12 cellular contexts compared by ENCODE assay signal in the genomic region with DNA sequence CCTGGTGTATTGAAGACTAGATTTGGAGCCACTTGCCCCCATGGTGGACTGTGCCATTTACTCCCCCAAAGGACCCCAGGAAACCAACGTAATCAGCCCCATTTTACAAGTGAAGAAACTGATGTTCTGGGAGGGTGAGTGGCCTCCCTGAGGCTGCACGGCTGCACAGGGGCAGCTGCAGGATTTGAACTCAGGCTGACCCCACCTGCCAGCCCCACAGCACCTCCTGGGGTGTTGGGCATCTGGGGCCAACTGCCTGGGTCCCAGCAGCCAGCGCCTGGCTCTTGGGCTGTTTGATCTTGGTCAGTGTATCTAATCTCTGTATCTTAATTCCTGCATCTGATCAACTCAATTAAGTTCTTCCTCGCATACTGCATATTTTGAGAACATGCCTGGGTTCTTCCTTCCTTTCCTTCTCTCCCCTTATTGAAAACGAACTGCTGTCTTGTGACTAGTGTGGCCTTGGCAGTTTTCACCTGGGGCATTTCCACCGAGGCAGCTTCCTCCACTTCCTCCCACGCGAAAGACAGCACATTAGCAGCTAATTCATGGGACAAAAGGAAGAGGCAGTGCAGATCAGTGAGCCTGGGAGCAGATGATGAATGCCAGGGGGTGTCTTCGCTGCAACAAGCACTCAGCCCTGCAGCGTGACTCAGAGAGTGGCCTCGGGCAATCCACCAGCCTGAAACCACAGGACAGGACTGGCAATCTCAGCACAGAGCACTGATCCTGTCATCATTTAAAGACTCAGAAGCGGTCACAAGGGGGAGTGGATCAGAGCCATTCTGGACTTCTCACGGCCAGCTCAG.
DNase-seq lines count a peak whose midpoint lies in the region; ATAC-seq and TF ChIP-seq lines count a peak whose summit lies in the region.
"Had no signal": no experiment of that assay in that cellular context is flagged by ENCODE, and none has a peak within 500 bp of the region (broad histone marks: within the 10 kb centered on the region; RNA-seq: fewer than 3 reads in every experiment).

No MANE protein-coding gene starts in this region.

- H3K18ac ChIP-seq in neuronal stem cell (ENCODE audit: low read length) = peak overlapping the region; percentile 13

- H2AK5ac ChIP-seq in neuronal stem cell (ENCODE audit: low read depth, low read length) = no peak overlapping the region

- H4K91ac ChIP-seq in neuronal stem cell (ENCODE audit: low read depth, low read length, poor library complexity) = no peak overlapping the region

- H3K23ac ChIP-seq in neuronal stem cell (ENCODE audit: low read depth, low read length, poor library complexity) = no peak overlapping the region

- H3F3A ChIP-seq in PC-3 (ENCODE audit: low read length, unreplicated experiment) = no peaks in the 10 kb centered on the region

- BruUV-seq in PC-3 (replicated peaks; lab: Mats Ljungman, UMichigan) = no TSS peak

- H3K27ac ChIP-seq in PC-3 (ENCODE audit: low read length) (peak overlapping the region; percentile 80), neuronal stem cell (replicated peaks; ENCODE audit: low read length) (no peak overlapping the region), transverse colon (no peak overlapping the region)
- H3K27ac ChIP-seq: prostate gland had no signal

- ATAC-seq in PC-3 = peak; percentile 94

- H3K4me3 ChIP-seq in PC-3 (ENCODE audit: low read length) (peak overlapping the region; percentile 19; the same call in 1 of the 2 replicates), neuronal stem cell (ENCODE audit: low read length in 2 of 2) (no peak overlapping the region), transverse colon (no peak overlapping the region)
- H3K4me3 ChIP-seq: prostate gland had no signal

- no peaks in the 10 kb centered on the region for H3K9me2 ChIP-seq in PC-3 (replicated peaks; ENCODE audit: low read length)

- no peaks in the 10 kb centered on the region for H3K79me1 ChIP-seq in neuronal stem cell (ENCODE audit: low read depth, low read length)

- peak overlapping the region; percentile 49 for H2AFZ ChIP-seq in PC-3 (ENCODE audit: low read length)
- peak overlapping the region; percentile 34 for H2AFZ ChIP-seq in neuronal stem cell (ENCODE audit: low read length)

- in situ Hi-C loops in G401 (cut with HindIII; ENCODE audit: low sequenced_read_pairs) = no loop called here
- in situ Hi-C loops in transverse colon (cut with MboI; ENCODE audit: low pct_ligation_motif_present in 1 of 4, low pct_unique_long_range_greater_than_20kb in 1 of 4, low sequenced_read_pairs in 3 of 4) = no loop called here

- H3K4ac ChIP-seq in neuronal stem cell (ENCODE audit: low read length) = no peak overlapping the region

- H3K36me3 ChIP-seq in PC-3 (ENCODE audit: low read depth, low read length) (no peaks in the 10 kb centered on the region), neuronal stem cell (replicated peaks in 1 of 2; ENCODE audit: control insufficient read depth in 2 of 2, insufficient read depth in 2 of 2, low read length in 2 of 2) (no peaks in the 10 kb centered on the region), transverse colon (no peaks in the 10 kb centered on the region)
- H3K36me3 ChIP-seq: prostate gland had no signal

- no peaks in the 10 kb centered on the region for H3K79me2 ChIP-seq in PC-3 (ENCODE audit: low read length)

- H3K4me2 ChIP-seq in PC-3 (ENCODE audit: low read length) (peak overlapping the region; percentile 67), neuronal stem cell (ENCODE audit: insufficient read depth, low read length, poor library complexity, severe bottlenecking) (no peak overlapping the region)

- H4K20me1 ChIP-seq in PC-3 (ENCODE audit: low read length) = no peaks in the 10 kb centered on the region

- no peak overlapping the region for H2BK5ac ChIP-seq in neuronal stem cell (ENCODE audit: low read length)

- DNase-seq in G401 (ENCODE audit: low spot score) = peak; percentile 15
- DNase-seq in PC-3 = peak; percentile 97
- peak; percentile 10 for DNase-seq in dermis blood vessel endothelial cell
- no peak for DNase-seq in neuronal stem cell (ENCODE audit: low spot score)
- no peak for DNase-seq in midbrain (lab: John Stamatoyannopoulos, UW)
- DNase-seq in transverse colon = no peak
- DNase-seq in MV-4-11 (lab: John Stamatoyannopoulos, UW) = no peak
- DNase-seq in inferior parietal cortex (ENCODE audit: extremely low spot score) = no peak
- DNase-seq: DND-41; effector CD8-positive, alpha-beta T cell; NCI-H82 had no signal

- TF ChIP-seq POLR2A in transverse colon (IDR thresholded peaks at IDR 0.05) = no peak

- CTCF ChIA-PET in PC-3 (lab: Charles Lee) = interaction anchor here (0.6 kb wide), 1 partner anchor 58 kb away, joined by 3 read pairs; no protein-coding TSS in a partner anchor

- intact Hi-C loops in PC-3 (cut with micrococcal nuclease) = no loop called here
- intact Hi-C loops in transverse colon (cut with DNase I; ENCODE audit: low total_unique reads) = no loop called here

- TF ChIP-seq CTCF in PC-3 (conservative IDR thresholded peaks at IDR 0.05; ENCODE audit: low read depth, low read length) (no peak; the same call in 1 of the 2 replicates), transverse colon (IDR thresholded peaks at IDR 0.05) (no peak)

- H2BK12ac ChIP-seq in neuronal stem cell (ENCODE audit: low read length) = no peak overlapping the region

- WGBS in neuronal stem cell (ENCODE audit: extremely low coverage in 2 of 2, insufficient read length in 2 of 2, insufficient replicate concordance in 1 of 2), 2 donors = no CpG with 5 or more reads among the region's 13 CpGs
- 42 to 68% methylated on average over 4 to 11 of the region's 13 CpGs for WGBS in transverse colon (ENCODE audit: low coverage in 1 of 2), 2 donors

- no peak overlapping the region for H3K14ac ChIP-seq in neuronal stem cell (ENCODE audit: low read length)

- H4K8ac ChIP-seq in neuronal stem cell (ENCODE audit: low read depth, low read length) = no peak overlapping the region

- H3K27me3 ChIP-seq in PC-3 (ENCODE audit: low read length) (no peaks in the 10 kb centered on the region), neuronal stem cell (ENCODE audit: control insufficient read depth in 3 of 3, insufficient read depth in 3 of 3, low read depth in 1 of 3, low read length in 3 of 3) (no peaks in the 10 kb centered on the region), transverse colon (no peaks in the 10 kb centered on the region)

- no peak overlapping the region for H2BK15ac ChIP-seq in neuronal stem cell (ENCODE audit: low read length)

- H3K9ac ChIP-seq in PC-3 (ENCODE audit: low read length) (peak overlapping the region; percentile 15; the same call in 1 of the 2 replicates), neuronal stem cell (ENCODE audit: low read depth, low read length, poor library complexity) (no peak overlapping the region)

- no peak overlapping the region for H2BK120ac ChIP-seq in neuronal stem cell (ENCODE audit: low read depth, low read length)

- H3K9me3 ChIP-seq in PC-3 (ENCODE audit: low read length) (no peaks in the 10 kb centered on the region), neuronal stem cell (replicated peaks in 1 of 2; ENCODE audit: control insufficient read depth in 2 of 2, insufficient read depth in 1 of 2, low read depth in 1 of 2, low read length in 2 of 2) (no peaks in the 10 kb centered on the region), transverse colon (no peaks in the 10 kb centered on the region)
- H3K9me3 ChIP-seq: prostate gland had no signal

- POLR2A ChIA-PET in PC-3 (lab: Charles Lee; ENCODE audit: unreplicated experiment) = no interaction called here

- H3K4me1 ChIP-seq in PC-3 (ENCODE audit: insufficient read depth, low read length) (peaks cover 38% of the 10 kb centered on the region), neuronal stem cell (ENCODE audit: control insufficient read depth in 2 of 2, insufficient read depth in 1 of 2, low read depth in 1 of 2, low read length in 2 of 2) (peaks cover 1 to 2% of the 10 kb centered on the region in 2 donors), transverse colon (no peaks in the 10 kb centered on the region)
- H3K4me1 ChIP-seq: prostate gland had no signal

- no peak for TF ChIP-seq EP300 in transverse colon (IDR thresholded peaks at IDR 0.05; ENCODE audit: low read depth)

Comparison
In these comparisons a context has a peak if more than half of its experiments do, and no peak if none do; other contexts are left out.
1. DNase-seq: peak in G401 (single experiment), PC-3 (single experiment) and dermis blood vessel endothelial cell (single experiment); none in neuronal stem cell (single experiment), midbrain (single experiment), transverse colon (single experiment), MV-4-11 (single experiment) and inferior parietal cortex (single experiment).